In genomic region chr11:115712296-115712695, GRCh38 we compare ENCODE assay signal across 17 cellular contexts.
"Had no signal": no experiment of that assay in that cellular context is flagged by ENCODE, and none has a peak within 500 bp of the region (broad histone marks: within the 10 kb centered on the region; RNA-seq: fewer than 3 reads in every experiment).

No MANE protein-coding gene starts in this region.

- DNase-seq: cortex of kidney; effector memory CD8-positive, alpha-beta T cell; erythroblast; esophagus squamous epithelium; kidney; mesendoderm; natural killer cell; occipital lobe; ovary; right lobe of liver; stimulated activated CD4-positive, alpha-beta T cell treated with anti-CD3 and anti-CD28 coated beads, Interleukin-15, amount 100 ng/mL, for 24 hours; stimulated activated CD4-positive, alpha-beta T cell treated with anti-CD3 and anti-CD28 coated beads, Interleukin-2, amount 100 ng/mL, for 48 hours; stimulated activated naive B cell treated with anti-CD40 and anti-IgM and Interleukin-4, amounts not matched to agents 10 μg/mL and 1 μg/mL and 100 μg/mL, for 72 hours; transverse colon; upper lobe of right lung; uterus had no signal

- ATAC-seq: effector memory CD8-positive, alpha-beta T cell; left lobe of liver; natural killer cell; right lobe of liver; stimulated activated naive B cell treated with anti-CD40 and anti-IgM and Interleukin-4, amounts not matched to agents 10 μg/mL and 1 μg/mL and 100 μg/mL, for 72 hours; upper lobe of right lung had no signal
